21 cellular contexts compared by ENCODE assay signal in the genomic region with DNA sequence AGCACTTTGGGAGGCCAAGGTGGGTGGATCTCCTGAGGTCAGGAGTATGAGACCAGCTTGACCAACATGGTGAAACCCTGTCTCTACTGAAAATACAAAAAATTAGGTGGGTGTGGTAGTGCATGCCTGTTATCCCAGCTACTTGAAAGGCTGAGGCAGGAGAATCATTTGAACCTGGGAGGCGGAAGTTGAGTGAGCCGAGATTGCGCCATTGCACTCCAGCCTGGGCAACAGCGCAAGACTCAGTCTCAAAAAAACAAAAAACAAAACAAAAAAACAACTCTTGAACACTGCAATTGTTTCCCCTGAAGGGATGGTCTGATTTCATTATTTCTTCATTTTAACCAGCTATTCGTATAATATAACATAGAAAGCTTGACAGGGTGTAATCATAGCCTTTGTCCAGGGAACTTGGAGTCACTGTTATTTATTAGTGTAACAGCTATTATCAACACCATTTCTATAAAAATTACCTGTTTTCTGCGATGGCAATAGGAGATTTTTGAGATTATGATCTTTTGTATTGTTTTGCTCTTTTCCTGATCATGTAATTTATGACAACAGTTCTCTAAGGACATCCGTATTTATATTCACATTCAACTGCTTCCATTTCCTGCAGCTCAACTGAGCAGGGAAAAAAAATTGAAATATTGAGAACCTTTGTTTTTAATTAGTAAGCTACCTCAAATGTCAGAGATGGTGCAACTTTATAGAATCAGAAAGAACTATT.
DNase-seq lines count a peak whose midpoint lies in the region; ATAC-seq, FAIRE-seq and TF ChIP-seq lines count a peak whose summit lies in the region.
"Had no signal": no experiment of that assay in that cellular context is flagged by ENCODE, and none has a peak within 500 bp of the region (broad histone marks: within the 10 kb centered on the region; RNA-seq: fewer than 3 reads in every experiment).

No MANE protein-coding gene starts in this region.

- peaks cover 4% of the 10 kb centered on the region for H3K36me3 Mint-ChIP-seq in HFFc6 (ENCODE audit: low read depth)
- H3K36me3 Mint-ChIP-seq in memory B cell, result peaks cover 9% of the 10 kb centered on the region
- no peaks in the 10 kb centered on the region for H3K36me3 Mint-ChIP-seq in natural killer cell treated with Interleukin-12 subunit alpha and Interleukin-12 subunit beta and Interleukin-15 and Interleukin-18, amount 100 ng/mL, for 72 hours
- H3K36me3 Mint-ChIP-seq: natural killer cell had no signal

- peaks cover 0 to 35% (median 16%) of the 10 kb centered on the region in 11 experiments; a peak in 15 of 22 replicates for H3K36me3 ChIP-seq in BLaER1 treated with 17β-estradiol and CSF1 and Interleukin-3, amounts not matched to agents 10 nM and 100 nM
- no peaks in the 10 kb centered on the region for H3K36me3 ChIP-seq in K562 (ENCODE audit: control insufficient read depth, insufficient read depth, low read length)
- H3K36me3 ChIP-seq: right lobe of liver had no signal

- H3K4me1 ChIP-seq in BLaER1 treated with 17β-estradiol and CSF1 and Interleukin-3, amounts not matched to agents 10 nM and 100 nM, result peaks cover 7 to 90% (median 30%) of the 10 kb centered on the region in 10 experiments; a peak in 19 of 20 replicates
- H3K4me1 ChIP-seq in K562 (replicated peaks in 1 of 2; ENCODE audit: control insufficient read depth in 2 of 2, insufficient read depth in 2 of 2, low read length in 2 of 2), result peaks cover 0 to 25% of the 10 kb centered on the region in 2 experiments; a peak in 4 of 5 replicates

- in situ Hi-C loops in K562 (cut with MboI), result no loop called here

- TF ChIP-seq POLR2A in K562 (conservative IDR thresholded peaks at IDR 0.05), result no peak

- H3K27ac Mint-ChIP-seq in HFFc6, result peak overlapping the region; percentile 33; the same call in 1 of the 2 replicates
- H3K27ac Mint-ChIP-seq in memory B cell, result peak overlapping the region; percentile 24
- peak overlapping the region in 1 of 2 donors; percentile 50 for H3K27ac Mint-ChIP-seq in natural killer cell treated with Interleukin-12 subunit alpha and Interleukin-12 subunit beta and Interleukin-15 and Interleukin-18, amount 100 ng/mL, for 72 hours
- H3K27ac Mint-ChIP-seq: CD8-positive, alpha-beta T cell had no signal

- intact Hi-C loops in K562 (cut with micrococcal nuclease), result loop anchor here (5.0 kb wide), 2 partner anchors 47 to 92 kb away; no protein-coding TSS in a partner anchor

- DNase-seq in HFFc6, result no peak
- DNase-seq in K562 (ENCODE audit: extremely low read depth in 1 of 4, low spot score in 3 of 4), result no peak
- no peak for DNase-seq in memory B cell (ENCODE audit: low spot score in 2 of 2)
- no peak for DNase-seq in HuH-7 (ENCODE audit: low spot score)
- no peak for DNase-seq in natural killer cell treated with Interleukin-12 subunit alpha and Interleukin-12 subunit beta and Interleukin-15 and Interleukin-18, amount 100 ng/mL, for 72 hours (ENCODE audit: low spot score)
- DNase-seq: activated CD4-positive, alpha-beta T cell treated with anti-CD3 and anti-CD28 coated beads, Interleukin-2, amount 50 U/mL, for 4 hours; activated naive CD4-positive, alpha-beta T cell treated with anti-CD3 and anti-CD28 coated beads, Interleukin-2, amount 50 U/mL, for 16 hours; CD8-positive, alpha-beta T cell; cerebellar nuclear complex; MM.1S; natural killer cell; NCI-H146; NCI-H526; right lobe of liver; stimulated activated CD8-positive, alpha-beta memory T cell treated with anti-CD3 and anti-CD28 coated beads, Interleukin-4, amount 100 ng/mL, for 48 hours; T-helper 2 cell had no signal

- H3K4me1 Mint-ChIP-seq in HFFc6 (ENCODE audit: low read depth), result peaks cover 61% of the 10 kb centered on the region
- H3K4me1 Mint-ChIP-seq in memory B cell, result peaks cover 30% of the 10 kb centered on the region
- H3K4me1 Mint-ChIP-seq in natural killer cell treated with Interleukin-12 subunit alpha and Interleukin-12 subunit beta and Interleukin-15 and Interleukin-18, amount 100 ng/mL, for 72 hours (ENCODE audit: low read depth in 2 of 2), result peaks cover 26 to 29% of the 10 kb centered on the region in 2 donors

- peaks cover 0 to 9% (median 0%) of the 10 kb centered on the region in 11 experiments; a peak in 3 of 22 replicates for H3K9me3 ChIP-seq in BLaER1 treated with 17β-estradiol and CSF1 and Interleukin-3, amounts not matched to agents 10 nM and 100 nM (replicated peaks in 1 of 11)
- no peaks in the 10 kb centered on the region for H3K9me3 ChIP-seq in K562 (replicated peaks; ENCODE audit: control insufficient read depth, insufficient read depth, low read depth, low read length)
- H3K9me3 ChIP-seq: right lobe of liver had no signal

- no peak overlapping the region for H3K9ac ChIP-seq in BLaER1 treated with 17β-estradiol and CSF1 and Interleukin-3, amounts not matched to agents 10 nM and 100 nM
- H3K9ac ChIP-seq in K562 (ENCODE audit: insufficient read depth in 1 of 2, low read depth in 2 of 2, low read length in 2 of 2), result no peak overlapping the region
- H3K9ac ChIP-seq: parathyroid adenoma had no signal

- no peak for TF ChIP-seq CTCF in HFFc6 (IDR thresholded peaks at IDR 0.05)
- no peak for TF ChIP-seq CTCF in K562 (IDR thresholded peaks at IDR 0.05 in 2 of 3, conservative IDR thresholded peaks at IDR 0.05 in 1 of 3; ENCODE audit: insufficient read depth in 2 of 3, low read depth in 1 of 3, low read length in 3 of 3)

- peak; percentile 68 for FAIRE-seq in K562 (lab: Jason Lieb, UNC)
- FAIRE-seq: H1, urothelium cell line had no signal

- POLR2A ChIA-PET in K562 (lab: Yijun Ruan, JAX), result interaction anchor here (0.7 to 1.2 kb wide), 2 partner anchors 10 to 20 kb away, joined by 3 read pairs; no protein-coding TSS in a partner anchor

- H3K9me3 Mint-ChIP-seq in HFFc6, result no peaks in the 10 kb centered on the region
- H3K9me3 Mint-ChIP-seq in memory B cell, result no peaks in the 10 kb centered on the region
- no peaks in the 10 kb centered on the region for H3K9me3 Mint-ChIP-seq in natural killer cell treated with Interleukin-12 subunit alpha and Interleukin-12 subunit beta and Interleukin-15 and Interleukin-18, amount 100 ng/mL, for 72 hours
- H3K9me3 Mint-ChIP-seq: CD8-positive, alpha-beta T cell; natural killer cell had no signal

- ATAC-seq in K562, result no peak
- ATAC-seq in memory B cell (ENCODE audit: low read depth), result no peak
- no peak for ATAC-seq in HG03432 (IDR thresholded peaks at IDR 0.05; ENCODE audit: unreplicated experiment)
- ATAC-seq in natural killer cell treated with Interleukin-12 subunit alpha and Interleukin-12 subunit beta and Interleukin-15 and Interleukin-18, amount 100 ng/mL, for 72 hours, result no peak
- ATAC-seq: CD8-positive, alpha-beta T cell; natural killer cell had no signal

- H3K27ac ChIP-seq in BLaER1 treated with 17β-estradiol and CSF1 and Interleukin-3, amounts not matched to agents 10 nM and 100 nM, result no peak overlapping the region
- no peak overlapping the region for H3K27ac ChIP-seq in K562 (ENCODE audit: extremely low read depth, low read depth, low read length)
- H3K27ac ChIP-seq: parathyroid adenoma, right lobe of liver had no signal

- no peaks in the 10 kb centered on the region for H3K27me3 ChIP-seq in BLaER1 treated with 17β-estradiol and CSF1 and Interleukin-3, amounts not matched to agents 10 nM and 100 nM
- no peaks in the 10 kb centered on the region for H3K27me3 ChIP-seq in K562 (ENCODE audit: control insufficient read depth in 2 of 2, insufficient read depth in 2 of 2, low read length in 2 of 2)
- H3K27me3 ChIP-seq: right lobe of liver had no signal

- H3K79me2 ChIP-seq in K562 (ENCODE audit: control insufficient read depth, insufficient read depth, low read length), result peaks cover 35% of the 10 kb centered on the region

- H4K20me1 ChIP-seq in BLaER1 treated with 17β-estradiol and CSF1 and Interleukin-3, amounts not matched to agents 10 nM and 100 nM, result peaks cover 15 to 92% (median 41%) of the 10 kb centered on the region in 11 experiments; a peak in 17 of 22 replicates
- no peaks in the 10 kb centered on the region for H4K20me1 ChIP-seq in K562 (replicated peaks; ENCODE audit: control insufficient read depth, insufficient read depth, low read length)

- no peak for TF ChIP-seq EP300 in K562 (IDR thresholded peaks at IDR 0.05; ENCODE audit: low read length)

- TF ChIP-seq RAD21 in K562 (CRISPR knock-in tag; conservative IDR thresholded peaks at IDR 0.05 in 1 of 2, IDR thresholded peaks at IDR 0.05 in 1 of 2), result no peak

- H2AFZ ChIP-seq in K562 (ENCODE audit: low read depth, low read length), result no peak overlapping the region
- H2AFZ ChIP-seq: parathyroid adenoma had no signal

- H3K27me3 Mint-ChIP-seq in HFFc6 (ENCODE audit: insufficient read depth) (no peaks in the 10 kb centered on the region; the same call in 1 of the 2 replicates), memory B cell (no peaks in the 10 kb centered on the region)
- no peaks in the 10 kb centered on the region for H3K27me3 Mint-ChIP-seq in natural killer cell treated with Interleukin-12 subunit alpha and Interleukin-12 subunit beta and Interleukin-15 and Interleukin-18, amount 100 ng/mL, for 72 hours

- CTCF ChIA-PET in K562 (lab: Yijun Ruan, JAX; ENCODE audit: low intra/inter-chr PET ratio), result no interaction called here

- no peaks in the 10 kb centered on the region for H3K9me1 ChIP-seq in K562 (ENCODE audit: control insufficient read depth, insufficient read depth, low read length)

- no peak overlapping the region for H3K4me3 ChIP-seq in BLaER1 treated with 17β-estradiol and CSF1 and Interleukin-3, amounts not matched to agents 10 nM and 100 nM
- H3K4me3 ChIP-seq in K562, result no peak overlapping the region
- H3K4me3 ChIP-seq: right lobe of liver had no signal

- H3K4me2 ChIP-seq in BLaER1 treated with 17β-estradiol and CSF1 and Interleukin-3, amounts not matched to agents 10 nM and 100 nM, result peak overlapping the region in 6 of 11 experiments; percentile 13 to 82 (median 62); a peak in 9 of 22 replicates
- H3K4me2 ChIP-seq in K562 (ENCODE audit: insufficient read depth, low read length), result no peak overlapping the region

- no TSS peak for BruUV-seq in K562 (replicated peaks; lab: Mats Ljungman, UMichigan)

- WGBS in K562 (ENCODE audit: insufficient coverage, low coverage, missing lambda C conversion rate), result 93% methylated on average over 7 of the region's 7 CpGs

- H3K4me3 Mint-ChIP-seq in HFFc6 (no peak overlapping the region), memory B cell (no peak overlapping the region)
- no peak overlapping the region for H3K4me3 Mint-ChIP-seq in natural killer cell treated with Interleukin-12 subunit alpha and Interleukin-12 subunit beta and Interleukin-15 and Interleukin-18, amount 100 ng/mL, for 72 hours
- H3K4me3 Mint-ChIP-seq: CD8-positive, alpha-beta T cell; natural killer cell had no signal

TF ChIP-seq in K562, 482 proteins besides CTCF, POLR2A, EP300 and RAD21:
- TF ChIP-seq XRCC3 (IDR thresholded peaks at IDR 0.05) (no peak), FOXA3 (CRISPR knock-in tag; conservative IDR thresholded peaks at IDR 0.05 in 1 of 2, IDR thresholded peaks at IDR 0.05 in 1 of 2) (no peak), GATA2 (CRISPR knock-in tag; IDR thresholded peaks at IDR 0.05) (no peak), ETS2 (tag; IDR thresholded peaks at IDR 0.05; ENCODE audit: borderline replicate concordance, poor library complexity, severe bottlenecking) (no peak)
TF ChIP-seq in K562: peak in this region for 0.
